9 cellular contexts compared by ENCODE assay signal in genomic region chrX:110310896-110311295, GRCh38. TPM values are rescaled to one million over a fixed set of nuclear protein-coding genes. Genes with fewer than 3 reads are reported as not detected.
A peak's percentile ranks its signal among the peaks of the same experiment; 100 is the strongest.
DNase-seq lines count a peak whose midpoint lies in the region; ATAC-seq lines count a peak whose summit lies in the region.
"Had no signal": no experiment of that assay in that cellular context is flagged by ENCODE, and none has a peak within 500 bp of the region (broad histone marks: within the 10 kb centered on the region; RNA-seq: fewer than 3 reads in every experiment).

No MANE protein-coding gene starts in this region.

- H3K4me1 Mint-ChIP-seq in activated T-helper 2 cell treated with anti-CD3 and anti-CD28 coated beads, Interferon-gamma antibody, Interleukin-2, Interleukin-4, amounts not matched to agents 10 μg/mL and 5 μg/mL and 100 μg/mL, durations not matched to agents 14 hours and 24 hours and 36 hours (ENCODE audit: low read depth), result peaks cover 28% of the 10 kb centered on the region

- no peak overlapping the region for H2BK15ac ChIP-seq in neuronal stem cell (ENCODE audit: low read length)

- H4K91ac ChIP-seq in neuronal stem cell (ENCODE audit: low read depth, low read length, poor library complexity), result no peak overlapping the region
- H4K91ac ChIP-seq in trophoblast cell (ENCODE audit: low read depth, low read length), result no peak overlapping the region

- H2AFZ ChIP-seq in neuronal stem cell (ENCODE audit: low read length) (no peak overlapping the region), trophoblast cell (ENCODE audit: insufficient read depth, low read length, poor library complexity) (no peak overlapping the region)

- H3K14ac ChIP-seq in neuronal stem cell (ENCODE audit: low read length) (no peak overlapping the region), trophoblast cell (ENCODE audit: low read length) (no peak overlapping the region)

- no peaks in the 10 kb centered on the region for H3K79me2 ChIP-seq in trophoblast cell (ENCODE audit: control insufficient read depth, insufficient read depth, low read length, poor library complexity)

- H3K9me3 ChIP-seq in neuronal stem cell (replicated peaks in 1 of 2; ENCODE audit: control insufficient read depth in 2 of 2, insufficient read depth in 1 of 2, low read depth in 1 of 2, low read length in 2 of 2) (no peaks in the 10 kb centered on the region), trophoblast cell (ENCODE audit: insufficient read depth, low read depth, low read length) (no peaks in the 10 kb centered on the region)
- H3K9me3 ChIP-seq: neutrophil had no signal

- H3K9ac ChIP-seq in neuronal stem cell (ENCODE audit: low read depth, low read length, poor library complexity), result no peak overlapping the region
- H3K9ac ChIP-seq in trophoblast cell (ENCODE audit: low read length), result no peak overlapping the region

- no peak overlapping the region for H3K23ac ChIP-seq in neuronal stem cell (ENCODE audit: low read depth, low read length, poor library complexity)
- no peak overlapping the region for H3K23ac ChIP-seq in trophoblast cell (ENCODE audit: low read length)

- no peak overlapping the region for H3K27ac ChIP-seq in neuronal stem cell (replicated peaks; ENCODE audit: low read length)
- no peak overlapping the region for H3K27ac ChIP-seq in trophoblast cell (ENCODE audit: low read depth, low read length)
- H3K27ac ChIP-seq: neutrophil had no signal

- H3K36me3 ChIP-seq in neuronal stem cell (replicated peaks in 1 of 2; ENCODE audit: control insufficient read depth in 2 of 2, insufficient read depth in 2 of 2, low read length in 2 of 2), result no peaks in the 10 kb centered on the region
- no peaks in the 10 kb centered on the region for H3K36me3 ChIP-seq in trophoblast cell (ENCODE audit: control insufficient read depth in 1 of 2, insufficient read depth in 2 of 2, low read length in 2 of 2)
- H3K36me3 ChIP-seq: neutrophil had no signal

- peak; percentile 11 for DNase-seq in activated T-helper 2 cell treated with anti-CD3 and anti-CD28 coated beads, Interferon-gamma antibody, Interleukin-2, Interleukin-4, amounts not matched to agents 10 μg/mL and 5 μg/mL and 100 μg/mL, durations not matched to agents 14 hours and 24 hours and 36 hours (ENCODE audit: low spot score)
- peak; percentile 7 to 17 for DNase-seq in stimulated activated CD4-positive, alpha-beta T cell treated with anti-CD3 and anti-CD28 coated beads, Interleukin-4, amount 100 ng/mL, for 4 hours
- no peak for DNase-seq in neuronal stem cell (ENCODE audit: low spot score)
- DNase-seq in HuH-7.5 (ENCODE audit: low spot score), result no peak
- DNase-seq in trophoblast cell, result no peak
- DNase-seq in middle frontal gyrus (ENCODE audit: extremely low spot score, low spot score), result no peak

- H4K12ac ChIP-seq in trophoblast cell (ENCODE audit: low read depth, low read length), result no peak overlapping the region

- ATAC-seq in GM19467 (IDR thresholded peaks at IDR 0.05; ENCODE audit: unreplicated experiment) (peak; percentile 75), HG03280 (IDR thresholded peaks at IDR 0.05; ENCODE audit: unreplicated experiment) (peak; percentile 85)

- no CpG with 5 or more reads among the region's 1 CpG for WGBS in neuronal stem cell (ENCODE audit: extremely low coverage in 2 of 2, insufficient read length in 2 of 2, insufficient replicate concordance in 1 of 2), 2 donors
- no CpG with 5 or more reads among the region's 1 CpG for WGBS in trophoblast cell (ENCODE audit: extremely low coverage, insufficient coverage, insufficient read length)

- H2BK12ac ChIP-seq in neuronal stem cell (ENCODE audit: low read length) (no peak overlapping the region), trophoblast cell (ENCODE audit: low read length) (no peak overlapping the region)

- H3K4me3 Mint-ChIP-seq in activated T-helper 2 cell treated with anti-CD3 and anti-CD28 coated beads, Interferon-gamma antibody, Interleukin-2, Interleukin-4, amounts not matched to agents 10 μg/mL and 5 μg/mL and 100 μg/mL, durations not matched to agents 14 hours and 24 hours and 36 hours (ENCODE audit: low read depth), result no peak overlapping the region

- peak overlapping the region; percentile 70 for H3K27ac Mint-ChIP-seq in activated T-helper 2 cell treated with anti-CD3 and anti-CD28 coated beads, Interferon-gamma antibody, Interleukin-2, Interleukin-4, amounts not matched to agents 10 μg/mL and 5 μg/mL and 100 μg/mL, durations not matched to agents 14 hours and 24 hours and 36 hours

- H3K79me1 ChIP-seq in neuronal stem cell (ENCODE audit: low read depth, low read length) (no peaks in the 10 kb centered on the region), trophoblast cell (ENCODE audit: low read length) (no peaks in the 10 kb centered on the region)

- no peaks in the 10 kb centered on the region for H3K27me3 Mint-ChIP-seq in activated T-helper 2 cell treated with anti-CD3 and anti-CD28 coated beads, Interferon-gamma antibody, Interleukin-2, Interleukin-4, amounts not matched to agents 10 μg/mL and 5 μg/mL and 100 μg/mL, durations not matched to agents 14 hours and 24 hours and 36 hours (ENCODE audit: low read depth)

- intact Hi-C loops in activated T-helper 2 cell treated with anti-CD3 and anti-CD28 coated beads, Interferon-gamma antibody, Interleukin-2, Interleukin-4, amounts not matched to agents 10 μg/mL and 5 μg/mL and 100 μg/mL, durations not matched to agents 14 hours and 24 hours and 36 hours (cut with micrococcal nuclease), result loop anchor here (10.0 kb wide), 2 partner anchors 466 to 576 kb away; partner anchors contain the start of gene ACSL4

- H2BK5ac ChIP-seq in neuronal stem cell (ENCODE audit: low read length) (no peak overlapping the region), trophoblast cell (ENCODE audit: low read depth, low read length, poor library complexity) (no peak overlapping the region)

- H3K4me3 ChIP-seq in neuronal stem cell (ENCODE audit: low read length in 2 of 2), result no peak overlapping the region
- no peak overlapping the region for H3K4me3 ChIP-seq in trophoblast cell (ENCODE audit: low read depth, low read length)

- H3K27me3 ChIP-seq in neuronal stem cell (ENCODE audit: control insufficient read depth in 3 of 3, insufficient read depth in 3 of 3, low read depth in 1 of 3, low read length in 3 of 3) (no peaks in the 10 kb centered on the region), trophoblast cell (ENCODE audit: insufficient read depth, low read length) (no peaks in the 10 kb centered on the region)

- H3K4ac ChIP-seq in neuronal stem cell (ENCODE audit: low read length), result no peak overlapping the region
- H3K4ac ChIP-seq in trophoblast cell (ENCODE audit: low read depth, low read length), result no peak overlapping the region

- no peaks in the 10 kb centered on the region for H3K9me3 Mint-ChIP-seq in activated T-helper 2 cell treated with anti-CD3 and anti-CD28 coated beads, Interferon-gamma antibody, Interleukin-2, Interleukin-4, amounts not matched to agents 10 μg/mL and 5 μg/mL and 100 μg/mL, durations not matched to agents 14 hours and 24 hours and 36 hours

- H3K18ac ChIP-seq in neuronal stem cell (ENCODE audit: low read length) (no peak overlapping the region), trophoblast cell (ENCODE audit: low read length) (no peak overlapping the region)

- H2BK120ac ChIP-seq in neuronal stem cell (ENCODE audit: low read depth, low read length) (no peak overlapping the region), trophoblast cell (ENCODE audit: insufficient read depth, low read length, poor library complexity) (no peak overlapping the region)

- H3K36me3 Mint-ChIP-seq in activated T-helper 2 cell treated with anti-CD3 and anti-CD28 coated beads, Interferon-gamma antibody, Interleukin-2, Interleukin-4, amounts not matched to agents 10 μg/mL and 5 μg/mL and 100 μg/mL, durations not matched to agents 14 hours and 24 hours and 36 hours (ENCODE audit: low read depth), result no peaks in the 10 kb centered on the region

- no peak overlapping the region for H4K8ac ChIP-seq in neuronal stem cell (ENCODE audit: low read depth, low read length)
- H4K8ac ChIP-seq in trophoblast cell (ENCODE audit: low read depth, low read length), result no peak overlapping the region

- H3K4me2 ChIP-seq in neuronal stem cell (ENCODE audit: insufficient read depth, low read length, poor library complexity, severe bottlenecking) (no peak overlapping the region), trophoblast cell (ENCODE audit: low read length) (no peak overlapping the region)

- no peak overlapping the region for H2AK5ac ChIP-seq in neuronal stem cell (ENCODE audit: low read depth, low read length)
- H2AK5ac ChIP-seq in trophoblast cell (ENCODE audit: low read length), result no peak overlapping the region

- peaks cover 0 to 2% of the 10 kb centered on the region in 2 donors for H3K4me1 ChIP-seq in neuronal stem cell (ENCODE audit: control insufficient read depth in 2 of 2, insufficient read depth in 1 of 2, low read depth in 1 of 2, low read length in 2 of 2)
- no peaks in the 10 kb centered on the region for H3K4me1 ChIP-seq in trophoblast cell (ENCODE audit: control insufficient read depth in 1 of 2, insufficient read depth in 2 of 2, low read length in 2 of 2)

RNA-seq across cellular contexts. Expression of gene AMMECR1, which starts 7.0 kb away (rescaled TPM):
- 10.6 and 12.3 TPM in 2 replicates for total RNA-seq in activated T-helper 2 cell treated with anti-CD3 and anti-CD28 coated beads, Interferon-gamma antibody, Interleukin-2, Interleukin-4, amounts not matched to agents 10 μg/mL and 5 μg/mL and 100 μg/mL, durations not matched to agents 14 hours and 24 hours and 36 hours
- 8.7 TPM for polyA plus RNA-seq in neuronal stem cell (2013, experiment 1 of 2)
- polyA plus RNA-seq in neuronal stem cell (2013, experiment 2 of 2), result 8.6 TPM
- 16.9 and 18.4 TPM in 2 replicates for polyA plus RNA-seq in trophoblast cell (2013)

RNA-seq across cellular contexts. Expression of gene RTL9, which starts 47.8 kb away (rescaled TPM):
- total RNA-seq in activated T-helper 2 cell treated with anti-CD3 and anti-CD28 coated beads, Interferon-gamma antibody, Interleukin-2, Interleukin-4, amounts not matched to agents 10 μg/mL and 5 μg/mL and 100 μg/mL, durations not matched to agents 14 hours and 24 hours and 36 hours, result not detected in 2 replicates
- 0.15 TPM for polyA plus RNA-seq in neuronal stem cell (2013, experiment 1 of 2)
- 0.10 TPM for polyA plus RNA-seq in neuronal stem cell (2013, experiment 2 of 2)
- polyA plus RNA-seq in trophoblast cell (2013), result 0.14 and 0.15 TPM in 2 replicates

Comparison
In these comparisons a context has a peak if more than half of its experiments do, and no peak if none do; other contexts are left out.
1. DNase-seq: peak in activated T-helper 2 cell treated with anti-CD3 and anti-CD28 coated beads, Interferon-gamma antibody, Interleukin-2, Interleukin-4, amounts not matched to agents 10 μg/mL and 5 μg/mL and 100 μg/mL, durations not matched to agents 14 hours and 24 hours and 36 hours (single experiment) and stimulated activated CD4-positive, alpha-beta T cell treated with anti-CD3 and anti-CD28 coated beads, Interleukin-4, amount 100 ng/mL, for 4 hours (2 of 2); none in neuronal stem cell (single experiment), HuH-7.5 (single experiment), trophoblast cell (0 of 2) and middle frontal gyrus (single experiment).